Comparison of ENCODE assay signal across 9 cellular contexts in genomic region chr9:35954942-35955546, GRCh38. TPM values are rescaled to one million over a fixed set of nuclear protein-coding genes. Genes with fewer than 3 reads are reported as not detected.
DNase-seq lines count a peak whose midpoint lies in the region; TF ChIP-seq lines count a peak whose summit lies in the region.
"Had no signal": no experiment of that assay in that cellular context is flagged by ENCODE, and none has a peak within 500 bp of the region (broad histone marks: within the 10 kb centered on the region; RNA-seq: fewer than 3 reads in every experiment).

No MANE protein-coding gene starts in this region.

- H3K4me3 ChIP-seq in fibroblast of lung (replicated peaks in 1 of 4; ENCODE audit: control extremely low read depth in 1 of 4, insufficient read depth in 1 of 4, low read depth in 3 of 4, low read length in 4 of 4) (no peak overlapping the region), neural cell (ENCODE audit: low read length) (no peak overlapping the region)

- H3K9me3 ChIP-seq in fibroblast of lung (ENCODE audit: control insufficient read depth, insufficient read depth, low read depth, low read length) (no peaks in the 10 kb centered on the region), neural cell (ENCODE audit: low read length) (no peaks in the 10 kb centered on the region)

- H3K9ac ChIP-seq in fibroblast of lung (ENCODE audit: insufficient read depth, low read length): no peak overlapping the region
- H3K9ac ChIP-seq in neural cell (ENCODE audit: low read length): no peak overlapping the region

- TF ChIP-seq EP300 in neural cell (conservative IDR thresholded peaks at IDR 0.05; ENCODE audit: poor library complexity, severe bottlenecking): no peak

- H3K9me2 ChIP-seq in neural cell (ENCODE audit: insufficient read depth, low read length): no peaks in the 10 kb centered on the region

- peak; percentile 86 for TF ChIP-seq RAD21 in neural cell (conservative IDR thresholded peaks at IDR 0.05)

- H3K27me3 ChIP-seq in fibroblast of lung (ENCODE audit: control insufficient read depth, insufficient read depth, low read length) (no peaks in the 10 kb centered on the region), neural cell (ENCODE audit: insufficient read depth, low read depth, low read length) (peaks cover 19% of the 10 kb centered on the region)

- H3K4me2 ChIP-seq in fibroblast of lung (ENCODE audit: extremely low read depth, insufficient read depth, low read length) (peak overlapping the region; percentile 41), neural cell (ENCODE audit: low read length) (no peak overlapping the region)

- H3K79me2 ChIP-seq in fibroblast of lung (ENCODE audit: control insufficient read depth, insufficient read depth, low read length) (no peaks in the 10 kb centered on the region), neural cell (replicated peaks; ENCODE audit: insufficient read depth, low read length) (no peaks in the 10 kb centered on the region)

- H4K20me1 ChIP-seq in fibroblast of lung (ENCODE audit: control insufficient read depth, extremely low read depth, insufficient read depth, low read length) (no peaks in the 10 kb centered on the region), neural cell (ENCODE audit: insufficient read depth) (no peaks in the 10 kb centered on the region)

- H2AFZ ChIP-seq in fibroblast of lung (ENCODE audit: low read length): peak overlapping the region; percentile 77
- H2AFZ ChIP-seq in neural cell (ENCODE audit: low read depth, low read length): no peak overlapping the region

- DNase-seq in COR-L47 (lab: John Stamatoyannopoulos, UW) (peak; percentile 59), HCEC 1CT (peak; percentile 78), NCI-H526 (lab: John Stamatoyannopoulos, UW) (peak; percentile 48 to 72), fibroblast of lung (ENCODE audit: low read depth in 2 of 2) (peak; percentile 74 to 91), 8988T (no peak), mesenteric fat pad (ENCODE audit: low spot score) (no peak)
- peak; percentile 37 to 46 for DNase-seq in activated CD4-positive, alpha-beta T cell treated with anti-CD3 and anti-CD28 coated beads, Interleukin-2, amount 50 U/mL, for 48 hours

- no peaks in the 10 kb centered on the region for H3K36me3 ChIP-seq in fibroblast of lung (ENCODE audit: control insufficient read depth, insufficient read depth, low read length)
- no peaks in the 10 kb centered on the region for H3K36me3 ChIP-seq in neural cell (ENCODE audit: insufficient read depth, low read length)

- peak; percentile 81 to 91 for TF ChIP-seq CTCF in fibroblast of lung (conservative IDR thresholded peaks at IDR 0.05 in 1 of 2, IDR thresholded peaks at IDR 0.05 in 1 of 2; ENCODE audit: low read depth in 1 of 2, low read length in 2 of 2)
- TF ChIP-seq CTCF in neural cell (IDR thresholded peaks at IDR 0.05; ENCODE audit: poor library complexity, severe bottlenecking): peak; percentile 91

- H3K27ac ChIP-seq in fibroblast of lung (ENCODE audit: insufficient read depth, low read length) (no peak overlapping the region), neural cell (ENCODE audit: low read length) (no peak overlapping the region)

- no peaks in the 10 kb centered on the region for H3F3A ChIP-seq in neural cell (ENCODE audit: insufficient read depth, low read length, poor library complexity, severe bottlenecking)

- no peaks in the 10 kb centered on the region for H3K4me1 ChIP-seq in fibroblast of lung (ENCODE audit: control insufficient read depth, extremely low read depth, insufficient read depth, low read length)

TF ChIP-seq in neural cell, 6 proteins besides CTCF, POLR2A, EP300 and RAD21:
- TF ChIP-seq TAF1 (IDR thresholded peaks at IDR 0.05; ENCODE audit: low read depth) (no peak), SMC3 (conservative IDR thresholded peaks at IDR 0.05; ENCODE audit: poor library complexity) (peak; percentile 80)

RNA-seq across cellular contexts. Expression of gene OR2S2, which starts 2.9 kb away (rescaled TPM):
- 0.17 TPM in 1 of 2 replicates, not detected in the other for total RNA-seq in fibroblast of lung
- 0.17 and 0.18 TPM in 2 replicates for polyA plus RNA-seq in fibroblast of lung
- not detected in 2 replicates for polyA plus RNA-seq in fibroblast of lung (2012)
- polyA minus RNA-seq in fibroblast of lung (ENCODE audit: low replicate concordance): not detected in 2 replicates
- not detected in 2 replicates for polyA plus RNA-seq in neural cell
- not detected in 2 replicates for polyA minus RNA-seq in neural cell
- total RNA-seq in mesenteric fat pad: not detected
- total RNA-seq: T-helper 2 cell treated with Interferon-gamma antibody and Interleukin-4, amounts not matched to agents 100 ng/mL and 5 ng/mL, for 36 hours had no signal

RNA-seq across cellular contexts. Expression of gene SPAAR, which starts 45.8 kb away (rescaled TPM):
- total RNA-seq in fibroblast of lung (under 0.01 and 0.17 TPM in 2 replicates), mesenteric fat pad (25.3 TPM)
- polyA plus RNA-seq in fibroblast of lung (0.34 and 0.41 TPM in 2 replicates), neural cell (0.35 TPM in 1 of 2 replicates, not detected in the other)
- 0.37 and 0.48 TPM in 2 replicates for polyA plus RNA-seq in fibroblast of lung (2012)
- polyA minus RNA-seq in fibroblast of lung (ENCODE audit: low replicate concordance) (not detected in 2 replicates), neural cell (not detected in 2 replicates)
- total RNA-seq: T-helper 2 cell treated with Interferon-gamma antibody and Interleukin-4, amounts not matched to agents 100 ng/mL and 5 ng/mL, for 36 hours had no signal

RNA-seq across cellular contexts. Expression of gene HRCT1, which starts 49.0 kb away (rescaled TPM):
- total RNA-seq in fibroblast of lung: 0.26 and 1.2 TPM in 2 replicates
- polyA plus RNA-seq in fibroblast of lung: 3.1 and 3.3 TPM in 2 replicates
- 5.9 and 6.3 TPM in 2 replicates for polyA plus RNA-seq in fibroblast of lung (2012)
- 5.4 and 6.0 TPM in 2 replicates for polyA minus RNA-seq in fibroblast of lung (ENCODE audit: low replicate concordance)
- polyA plus RNA-seq in neural cell: 0.84 TPM in 1 of 2 replicates, not detected in the other
- polyA minus RNA-seq in neural cell: not detected in 2 replicates
- total RNA-seq in mesenteric fat pad: 5.2 TPM
- total RNA-seq: T-helper 2 cell treated with Interferon-gamma antibody and Interleukin-4, amounts not matched to agents 100 ng/mL and 5 ng/mL, for 36 hours had no signal

Comparison
In these comparisons a context has a peak if more than half of its experiments do, and no peak if none do; other contexts are left out.
1. DNase-seq: peak in COR-L47 (single experiment), HCEC 1CT (single experiment), NCI-H526 (2 of 2), activated CD4-positive, alpha-beta T cell treated with anti-CD3 and anti-CD28 coated beads, Interleukin-2, amount 50 U/mL, for 48 hours (2 of 2) and fibroblast of lung (2 of 2); none in 8988T (single experiment) and mesenteric fat pad (single experiment).
2. RNA of gene SPAAR, which starts 45.8 kb away (total RNA-seq): 25.3 TPM in mesenteric fat pad (single experiment); under 0.01 to 0.17 TPM in fibroblast of lung; every median in the first group is over 10 times any median in the second.